Comparison of ENCODE assay signal across 10 cellular contexts in genomic region chr4:138348055-138348454, GRCh38.
DNase-seq lines count a peak whose midpoint lies in the region; ATAC-seq and TF ChIP-seq lines count a peak whose summit lies in the region.
"Had no signal": no experiment of that assay in that cellular context is flagged by ENCODE, and none has a peak within 500 bp of the region (broad histone marks: within the 10 kb centered on the region; RNA-seq: fewer than 3 reads in every experiment).

No MANE protein-coding gene starts in this region.

- DNase-seq in hepatocyte (ENCODE audit: low spot score), result peak; percentile 7
- no peak for DNase-seq in NCI-H1436 treated with DMSO at 0.1 percent for 48 hours (lab: John Stamatoyannopoulos, UW)
- DNase-seq in RKO (ENCODE audit: low spot score), result no peak
- DNase-seq in putamen (ENCODE audit: low spot score), result no peak
- no peak for DNase-seq in NCI-H345 (lab: John Stamatoyannopoulos, UW)
- DNase-seq: anterior cingulate cortex, stomach had no signal

- peak overlapping the region; percentile 6 for H3K4me2 ChIP-seq in Loucy (ENCODE audit: low read depth, low read length, poor library complexity, severe bottlenecking)
- no peak overlapping the region for H3K4me2 ChIP-seq in hepatocyte

- peaks cover 46% of the 10 kb centered on the region for H3K4me1 ChIP-seq in Loucy (ENCODE audit: insufficient read depth, low read length, poor library complexity, severe bottlenecking)
- no peaks in the 10 kb centered on the region for H3K4me1 ChIP-seq in hepatocyte (ENCODE audit: insufficient read depth)
- H3K4me1 ChIP-seq: stomach had no signal

- H3K4me3 ChIP-seq in Loucy (ENCODE audit: low read length, poor library complexity, severe bottlenecking), result no peak overlapping the region
- no peak overlapping the region for H3K4me3 ChIP-seq in hepatocyte
- H3K4me3 ChIP-seq: stomach had no signal

- no peaks in the 10 kb centered on the region for H4K20me1 ChIP-seq in Loucy (ENCODE audit: insufficient read depth, low read length, poor library complexity, severe bottlenecking)
- no peaks in the 10 kb centered on the region for H4K20me1 ChIP-seq in hepatocyte (ENCODE audit: insufficient read depth, poor library complexity, severe bottlenecking)

- H3K27me3 ChIP-seq in Loucy (ENCODE audit: insufficient read depth, low read length, poor library complexity, severe bottlenecking) (no peaks in the 10 kb centered on the region), hepatocyte (no peaks in the 10 kb centered on the region)
- H3K27me3 ChIP-seq: stomach had no signal

- H3K36me3 ChIP-seq in Loucy (ENCODE audit: insufficient read depth, low read length), result no peaks in the 10 kb centered on the region
- no peaks in the 10 kb centered on the region for H3K36me3 ChIP-seq in hepatocyte (replicated peaks; ENCODE audit: insufficient read depth, low read depth)
- H3K36me3 ChIP-seq: stomach had no signal

- ATAC-seq in GM18858 (IDR thresholded peaks at IDR 0.05; ENCODE audit: unreplicated experiment), result peak; percentile 51
- peak; percentile 61 for ATAC-seq in HG02623 (IDR thresholded peaks at IDR 0.05; ENCODE audit: unreplicated experiment)

- no peak overlapping the region for H2AFZ ChIP-seq in Loucy (ENCODE audit: low read length)
- no peak overlapping the region for H2AFZ ChIP-seq in hepatocyte

- TF ChIP-seq CTCF in Loucy (conservative IDR thresholded peaks at IDR 0.05; ENCODE audit: low read length) (no peak), hepatocyte (IDR thresholded peaks at IDR 0.05; ENCODE audit: poor library complexity) (no peak)

- no peaks in the 10 kb centered on the region for H3K9me3 ChIP-seq in Loucy (ENCODE audit: insufficient read depth, low read depth, low read length)
- H3K9me3 ChIP-seq in hepatocyte (ENCODE audit: low read depth), result no peaks in the 10 kb centered on the region

- H3K9me2 ChIP-seq in Loucy (replicated peaks; ENCODE audit: low read depth, low read length), result no peaks in the 10 kb centered on the region
- no peaks in the 10 kb centered on the region for H3K9me2 ChIP-seq in hepatocyte (replicated peaks; ENCODE audit: insufficient read depth)

- H3K27ac ChIP-seq in hepatocyte, result peak overlapping the region; percentile 10
- H3K27ac ChIP-seq: stomach had no signal

- H3F3A ChIP-seq in Loucy (ENCODE audit: low read depth), result no peaks in the 10 kb centered on the region

- no peak overlapping the region for H3K9ac ChIP-seq in Loucy (ENCODE audit: low read depth, low read length, poor library complexity, severe bottlenecking)

- no peaks in the 10 kb centered on the region for H3K79me2 ChIP-seq in Loucy (ENCODE audit: insufficient read depth, low read length)
- no peaks in the 10 kb centered on the region for H3K79me2 ChIP-seq in hepatocyte

- WGBS in hepatocyte (ENCODE audit: low lambda C conversion rate, missing lambda C conversion rate), result 56% methylated on average over 3 of the region's 3 CpGs
